16 cellular contexts compared by ENCODE assay signal in genomic region chr12:50690923-50691322, GRCh38.
DNase-seq lines count a peak whose midpoint lies in the region; ATAC-seq and TF ChIP-seq lines count a peak whose summit lies in the region.
"Had no signal": no experiment of that assay in that cellular context is flagged by ENCODE, and none has a peak within 500 bp of the region (broad histone marks: within the 10 kb centered on the region; RNA-seq: fewer than 3 reads in every experiment).

No MANE protein-coding gene starts in this region.

- no peaks in the 10 kb centered on the region for H3K27me3 ChIP-seq in suprapubic skin
- H3K27me3 ChIP-seq: neural progenitor cell, thyroid gland had no signal

- DNase-seq in NCI-H2107 treated with DMSO at 0.1 percent for 48 hours (lab: John Stamatoyannopoulos, UW; ENCODE audit: unreplicated experiment) (peak; percentile 6), NCI-H2107 (lab: John Stamatoyannopoulos, UW) (no peak), choroid plexus epithelial cell (ENCODE audit: low read depth) (peak; percentile 73), islet precursor cell (peak; percentile 64), suprapubic skin (ENCODE audit: low spot score in 2 of 2) (no peak), cortex of kidney (lab: John Stamatoyannopoulos, UW) (no peak)
- DNase-seq in activated CD4-positive, CD25-positive, alpha-beta regulatory T cell (lab: John Stamatoyannopoulos, UW), result no peak
- DNase-seq: 8988T; DND-41; effector CD4-positive, alpha-beta T cell; NCI-H1930; SHP77 treated with DMSO at 0.1 percent for 48 hours; thyroid gland; WERI-Rb-1 had no signal

- TF ChIP-seq POLR2A in suprapubic skin (IDR thresholded peaks at IDR 0.05), result no peak

- H3K9me3 ChIP-seq in suprapubic skin, result no peaks in the 10 kb centered on the region
- H3K9me3 ChIP-seq: thyroid gland had no signal

- WGBS in suprapubic skin, result 49% methylated on average over 3 of the region's 3 CpGs

- no peak for TF ChIP-seq CTCF in choroid plexus epithelial cell (conservative IDR thresholded peaks at IDR 0.05; ENCODE audit: low read depth, low read length)
- TF ChIP-seq CTCF in suprapubic skin (IDR thresholded peaks at IDR 0.05), result no peak

- no peak for ATAC-seq in HG03571 (IDR thresholded peaks at IDR 0.05; ENCODE audit: unreplicated experiment)

- peaks cover 90% of the 10 kb centered on the region for H3K36me3 ChIP-seq in suprapubic skin
- H3K36me3 ChIP-seq: neural progenitor cell had no signal

- H3K4me1 ChIP-seq in suprapubic skin, result no peaks in the 10 kb centered on the region
- H3K4me1 ChIP-seq: neural progenitor cell, thyroid gland had no signal

- H3K27ac ChIP-seq in suprapubic skin, result peak overlapping the region; percentile 45
- H3K27ac ChIP-seq: neural progenitor cell, thyroid gland, WERI-Rb-1 had no signal

- no peak for TF ChIP-seq EP300 in suprapubic skin (IDR thresholded peaks at IDR 0.05)

- H3K4me3 ChIP-seq in choroid plexus epithelial cell (ENCODE audit: low read depth, low read length) (no peak overlapping the region), suprapubic skin (no peak overlapping the region)
- H3K4me3 ChIP-seq: neural progenitor cell, thyroid gland had no signal

Comparison
In these comparisons a context has a peak if more than half of its experiments do, and no peak if none do; other contexts are left out.
1. DNase-seq: peak in NCI-H2107 treated with DMSO at 0.1 percent for 48 hours (single experiment), choroid plexus epithelial cell (single experiment) and islet precursor cell (single experiment); none in NCI-H2107 (single experiment), suprapubic skin (0 of 2), activated CD4-positive, CD25-positive, alpha-beta regulatory T cell (0 of 4) and cortex of kidney (single experiment).